ENCODE assay signal across 28 cellular contexts in genomic region chr1:219105893-219106292, GRCh38.
"Had no signal": no experiment of that assay in that cellular context is flagged by ENCODE, and none has a peak within 500 bp of the region (broad histone marks: within the 10 kb centered on the region; RNA-seq: fewer than 3 reads in every experiment).

No MANE protein-coding gene starts in this region.

- H3K4me1 ChIP-seq: stomach, suprapubic skin, testis, thyroid gland, tibial artery, tibial nerve, transverse colon, upper lobe of left lung, upper lobe of right lung, uterus, vagina had no signal

- H3K9me3 Mint-ChIP-seq: type B pancreatic cell had no signal

- H3K36me3 ChIP-seq: stomach, suprapubic skin, thoracic aorta, thyroid gland, tibial artery, tibial nerve, transverse colon, upper lobe of left lung, upper lobe of right lung, uterus, vagina had no signal

- H3K4me3 Mint-ChIP-seq: stimulated activated effector memory CD8-positive, alpha-beta T cell treated with anti-CD3 and anti-CD28 coated beads, Interleukin-12 subunit alpha, Interleukin-12 subunit beta, amount 100 ng/mL, for 72 hours; stimulated activated memory B cell treated with anti-CD40 and anti-IgM and Interleukin-4, amounts not matched to agents 10 μg/mL and 1 μg/mL and 100 μg/mL, for 72 hours; stimulated activated naive B cell treated with anti-CD40 and anti-IgM and Interleukin-4, amounts not matched to agents 10 μg/mL and 1 μg/mL and 100 μg/mL, for 72 hours; stimulated activated naive CD8-positive, alpha-beta T cell treated with anti-CD3 and anti-CD28 coated beads, Interleukin-15, amount 100 ng/mL, for 72 hours; stimulated activated naive CD8-positive, alpha-beta T cell treated with anti-CD3 and anti-CD28 coated beads, Interleukin-15, Interleukin-2, amounts not matched to agents 100 ng/mL and 50 ng/mL, for 24 hours; type B pancreatic cell had no signal

- H3K27ac Mint-ChIP-seq: stimulated activated effector memory CD8-positive, alpha-beta T cell treated with anti-CD3 and anti-CD28 coated beads, Interleukin-12 subunit alpha, Interleukin-12 subunit beta, amount 100 ng/mL, for 72 hours; stimulated activated memory B cell treated with anti-CD40 and anti-IgM and Interleukin-4, amounts not matched to agents 10 μg/mL and 1 μg/mL and 100 μg/mL, for 72 hours; stimulated activated naive B cell treated with anti-CD40 and anti-IgM and Interleukin-4, amounts not matched to agents 10 μg/mL and 1 μg/mL and 100 μg/mL, for 72 hours; stimulated activated naive CD8-positive, alpha-beta T cell treated with anti-CD3 and anti-CD28 coated beads, Interleukin-15, amount 100 ng/mL, for 72 hours; stimulated activated naive CD8-positive, alpha-beta T cell treated with anti-CD3 and anti-CD28 coated beads, Interleukin-15, Interleukin-2, amounts not matched to agents 100 ng/mL and 50 ng/mL, for 24 hours; type B pancreatic cell had no signal

- H3K4me1 Mint-ChIP-seq: stimulated activated effector memory CD8-positive, alpha-beta T cell treated with anti-CD3 and anti-CD28 coated beads, Interleukin-12 subunit alpha, Interleukin-12 subunit beta, amount 100 ng/mL, for 72 hours; stimulated activated naive B cell treated with anti-CD40 and anti-IgM and Interleukin-4, amounts not matched to agents 10 μg/mL and 1 μg/mL and 100 μg/mL, for 72 hours; stimulated activated naive CD8-positive, alpha-beta T cell treated with anti-CD3 and anti-CD28 coated beads, Interleukin-15, amount 100 ng/mL, for 72 hours had no signal

- H3K4me3 ChIP-seq: stomach, suprapubic skin, testis, thoracic aorta, thyroid gland, tibial artery, tibial nerve, transverse colon, upper lobe of left lung, upper lobe of right lung, uterus, vagina had no signal

- H3K27ac ChIP-seq: stomach, suprapubic skin, testis, thoracic aorta, thyroid gland, tibial artery, tibial nerve, transverse colon, upper lobe of left lung, upper lobe of right lung, uterus, vagina had no signal

- H3K27me3 ChIP-seq: stomach, suprapubic skin, testis, thyroid gland, tibial artery, tibial nerve, transverse colon, upper lobe of left lung, upper lobe of right lung, uterus, vagina had no signal

- H3K9me3 ChIP-seq: stomach, suprapubic skin, testis, thoracic aorta, thyroid gland, tibial artery, tibial nerve, upper lobe of left lung, upper lobe of right lung, uterus, vagina had no signal

- ATAC-seq: stimulated activated effector memory CD8-positive, alpha-beta T cell treated with anti-CD3 and anti-CD28 coated beads, Interleukin-12 subunit alpha, Interleukin-12 subunit beta, amount 100 ng/mL, for 72 hours; stimulated activated memory B cell treated with anti-CD40 and anti-IgM and Interleukin-4, amounts not matched to agents 10 μg/mL and 1 μg/mL and 100 μg/mL, for 72 hours; stimulated activated naive B cell treated with anti-CD40 and anti-IgM and Interleukin-4, amounts not matched to agents 10 μg/mL and 1 μg/mL and 100 μg/mL, for 72 hours; stimulated activated naive CD8-positive, alpha-beta T cell treated with anti-CD3 and anti-CD28 coated beads, Interleukin-15, amount 100 ng/mL, for 72 hours; stimulated activated naive CD8-positive, alpha-beta T cell treated with anti-CD3 and anti-CD28 coated beads, Interleukin-15, Interleukin-2, amounts not matched to agents 100 U/mL and 50 U/mL, for 24 hours; upper lobe of right lung had no signal

- H3K36me3 Mint-ChIP-seq: stimulated activated effector memory CD8-positive, alpha-beta T cell treated with anti-CD3 and anti-CD28 coated beads, Interleukin-12 subunit alpha, Interleukin-12 subunit beta, amount 100 ng/mL, for 72 hours; type B pancreatic cell had no signal

- H3K27me3 Mint-ChIP-seq: stimulated activated naive CD8-positive, alpha-beta T cell treated with anti-CD3 and anti-CD28 coated beads, Interleukin-15, amount 100 ng/mL, for 72 hours; stimulated activated naive CD8-positive, alpha-beta T cell treated with anti-CD3 and anti-CD28 coated beads, Interleukin-15, Interleukin-2, amounts not matched to agents 100 ng/mL and 50 ng/mL, for 24 hours; type B pancreatic cell had no signal

- DNase-seq: stimulated activated CD4-positive, alpha-beta T cell treated with anti-CD3 and anti-CD28 coated beads, Interleukin-2, amount 100 ng/mL, for 48 hours; stimulated activated CD4-positive, alpha-beta T cell treated with anti-CD3 and anti-CD28 coated beads, Interleukin-4, amount 100 ng/mL, for 1 hour; stimulated activated CD4-positive, alpha-beta T cell treated with anti-CD3 and anti-CD28 coated beads, Interleukin-4, amount 100 ng/mL, for 24 hours; stimulated activated CD4-positive, alpha-beta T cell treated with anti-CD3 and anti-CD28 coated beads, Interleukin-4, amount 100 ng/mL, for 4 hours; stimulated activated CD8-positive, alpha-beta memory T cell treated with anti-CD3 and anti-CD28 coated beads, Interleukin-4, amount 100 ng/mL, for 48 hours; stimulated activated naive B cell treated with anti-CD40 and anti-IgM and Interleukin-4, amounts not matched to agents 10 μg/mL and 1 μg/mL and 100 μg/mL, for 72 hours; stimulated activated naive CD4-positive, alpha-beta T cell; stimulated activated naive CD4-positive, alpha-beta T cell treated with Interleukin-2 at 50 U/mL for 16 hours; stimulated activated naive CD8-positive, alpha-beta T cell treated with anti-CD3 and anti-CD28 coated beads, Interleukin-15, amount 100 ng/mL, for 72 hours; stimulated activated naive CD8-positive, alpha-beta T cell treated with anti-CD3 and anti-CD28 coated beads, Interleukin-15, Interleukin-2, amounts not matched to agents 100 U/mL and 50 U/mL, for 24 hours; stomach; substantia nigra; testis; thyroid gland; tibial artery; transverse colon; trophoblast cell; upper lobe of left lung; upper lobe of right lung; uterus had no signal
